Comparison of ENCODE assay signal across 23 cellular contexts in genomic region chr5:36969700-36970395, GRCh38.
"Had no signal": no experiment of that assay in that cellular context is flagged by ENCODE, and none has a peak within 500 bp of the region (broad histone marks: within the 10 kb centered on the region; RNA-seq: fewer than 3 reads in every experiment).

No MANE protein-coding gene starts in this region.

- H3K27me3 ChIP-seq: MG63 had no signal

- FAIRE-seq: HTR-8/SVneo had no signal

- DNase-seq: Karpas-422, KG1, MG63, NCI-H1092, NCI-H1105 treated with DMSO at 0.1 percent for 48 hours, NCI-H1417 treated with DMSO at 0.1 percent for 48 hours, NCI-H146, NCI-H1694 treated with DMSO at 0.1 percent for 48 hours, NCI-H1930, NCI-H2081, NCI-H2107, NCI-H2227 treated with DMSO at 0.1 percent for 48 hours, NCI-H524, NCI-H526 treated with DMSO at 0.1 percent for 48 hours, NCI-H748 treated with DMSO at 0.1 percent for 48 hours, Right ventricle myocardium superior, RPMI8226, SIG-M5, SK-N-SH, SW 1271, T-cell had no signal

- H3K9me3 Mint-ChIP-seq: T-cell had no signal

- H3K27me3 Mint-ChIP-seq: T-cell had no signal

- ATAC-seq: T-cell had no signal

- H3K9me3 ChIP-seq: MG63, SK-N-SH had no signal

- H3K27ac ChIP-seq: HL-60 had no signal

- H3K4me2 ChIP-seq: SK-N-SH had no signal

- H3K4me3 Mint-ChIP-seq: T-cell had no signal

- H3K4me3 ChIP-seq: MG63 had no signal
